Comparison of ENCODE assay signal across 1 cellular context in the genomic region with DNA sequence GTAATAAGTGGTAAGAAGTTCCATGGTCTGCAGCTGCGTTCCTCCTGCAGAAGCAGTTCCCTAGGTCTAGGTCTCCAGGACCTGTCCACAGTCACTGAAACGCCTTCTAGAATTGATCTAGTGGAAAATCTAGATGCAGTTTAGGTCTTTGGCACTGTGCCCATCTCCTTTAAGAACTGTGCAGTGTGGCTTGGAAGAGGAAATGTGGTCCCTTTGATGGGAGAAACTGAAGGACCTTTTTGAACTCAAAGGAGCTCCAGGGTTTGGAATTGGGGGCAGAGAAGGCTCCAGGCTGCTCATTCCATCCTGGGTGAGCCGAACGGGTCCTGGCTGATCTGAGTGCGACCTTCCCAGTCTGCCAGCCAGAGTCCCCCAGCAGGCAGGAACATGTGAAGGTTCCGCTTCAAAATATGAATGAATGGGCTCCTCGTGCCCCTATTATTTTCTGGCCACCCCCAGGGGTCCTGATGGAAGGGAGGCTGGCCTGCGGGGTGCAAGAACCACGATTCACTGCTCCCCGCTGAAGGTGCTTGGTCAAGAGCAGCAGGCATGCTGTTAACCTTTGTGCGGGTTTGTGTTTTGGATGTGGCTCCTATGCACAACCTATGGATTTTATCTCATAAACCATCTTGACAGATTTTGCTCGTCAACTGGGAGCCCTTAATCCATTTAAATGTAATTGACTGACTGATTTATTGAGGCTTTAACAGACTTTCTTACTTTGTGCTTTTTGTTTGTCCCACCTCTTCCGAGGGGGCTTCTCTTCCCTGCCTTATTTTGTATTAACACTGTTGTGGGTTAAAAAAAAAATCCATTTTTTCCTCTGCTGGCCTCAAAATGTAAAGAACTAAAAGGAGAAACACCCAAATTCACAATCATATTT.
TF ChIP-seq lines count a peak whose summit lies in the region.

No MANE protein-coding gene starts in this region.

TF ChIP-seq in K562, 482 proteins besides CTCF, POLR2A, EP300 and RAD21 (continued from another document):
- TF ChIP-seq, protein P1, sequence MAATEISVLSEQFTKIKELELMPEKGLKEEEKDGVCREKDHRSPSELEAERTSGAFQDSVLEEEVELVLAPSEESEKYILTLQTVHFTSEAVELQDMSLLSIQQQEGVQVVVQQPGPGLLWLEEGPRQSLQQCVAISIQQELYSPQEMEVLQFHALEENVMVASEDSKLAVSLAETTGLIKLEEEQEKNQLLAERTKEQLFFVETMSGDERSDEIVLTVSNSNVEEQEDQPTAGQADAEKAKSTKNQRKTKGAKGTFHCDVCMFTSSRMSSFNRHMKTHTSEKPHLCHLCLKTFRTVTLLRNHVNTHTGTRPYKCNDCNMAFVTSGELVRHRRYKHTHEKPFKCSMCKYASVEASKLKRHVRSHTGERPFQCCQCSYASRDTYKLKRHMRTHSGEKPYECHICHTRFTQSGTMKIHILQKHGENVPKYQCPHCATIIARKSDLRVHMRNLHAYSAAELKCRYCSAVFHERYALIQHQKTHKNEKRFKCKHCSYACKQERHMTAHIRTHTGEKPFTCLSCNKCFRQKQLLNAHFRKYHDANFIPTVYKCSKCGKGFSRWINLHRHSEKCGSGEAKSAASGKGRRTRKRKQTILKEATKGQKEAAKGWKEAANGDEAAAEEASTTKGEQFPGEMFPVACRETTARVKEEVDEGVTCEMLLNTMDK (IDR thresholded peaks at IDR 0.05; ENCODE audit: borderline replicate concordance, insufficient read depth, low read depth, low read length, poor library complexity, severe bottlenecking), result no peak
- TF ChIP-seq HNRNPLL (IDR thresholded peaks at IDR 0.05; ENCODE audit: low read depth, low read length, poor library complexity, severe bottlenecking) (peak; percentile 5), ZNF224 (CRISPR knock-in tag; IDR thresholded peaks at IDR 0.05) (no peak), NFIC (IDR thresholded peaks at IDR 0.05) (peak; percentile 93), NCOR1 (IDR thresholded peaks at IDR 0.05) (no peak), SP1 (CRISPR knock-in tag; IDR thresholded peaks at IDR 0.05) (peak; percentile 36; the same call in 1 of the 2 replicates), HDAC3 (IDR thresholded peaks at IDR 0.05; ENCODE audit: borderline replicate concordance, partially characterized antibody) (no peak), CREB1 (IDR thresholded peaks at IDR 0.05) (no peak), CREB1 (CRISPR knock-in tag; IDR thresholded peaks at IDR 0.05) (no peak), CHD2 (IDR thresholded peaks at IDR 0.05; ENCODE audit: low read depth, low read length) (no peak), MEIS2 (IDR thresholded peaks at IDR 0.05; ENCODE audit: partially characterized antibody) (peak; percentile 77), SMC3 (conservative IDR thresholded peaks at IDR 0.05; ENCODE audit: insufficient read depth, low read depth, low read length) (no peak), ZNF766 (CRISPR knock-in tag; conservative IDR thresholded peaks at IDR 0.05) (no peak), BHLHE40 (IDR thresholded peaks at IDR 0.05; ENCODE audit: low read length) (no peak), FOXJ3 (CRISPR knock-in tag; IDR thresholded peaks at IDR 0.05) (no peak), TARDBP (IDR thresholded peaks at IDR 0.05) (no peak), YBX1 (IDR thresholded peaks at IDR 0.05) (no peak), ZC3H11A (IDR thresholded peaks at IDR 0.05; ENCODE audit: low read depth, low read length) (no peak), POU5F1 (IDR thresholded peaks at IDR 0.05; ENCODE audit: borderline replicate concordance, low read depth, low read length, partially characterized antibody) (no peak), C11orf30 (IDR thresholded peaks at IDR 0.05; ENCODE audit: low read depth) (no peak), BRF1 (IDR thresholded peaks at IDR 0.05; ENCODE audit: borderline replicate concordance, extremely low read depth, insufficient read length) (no peak), ZNF282 (CRISPR knock-in tag; IDR thresholded peaks at IDR 0.05) (no peak), ZNF263 (CRISPR knock-in tag; IDR thresholded peaks at IDR 0.05; ENCODE audit: borderline replicate concordance) (no peak), MTA1 (IDR thresholded peaks at IDR 0.05; ENCODE audit: borderline replicate concordance) (no peak), POLR2AphosphoS2 (IDR thresholded peaks at IDR 0.05; ENCODE audit: low read length) (no peak), SRSF9 (IDR thresholded peaks at IDR 0.05; ENCODE audit: borderline replicate concordance, low read depth, low read length) (no peak), PTRF (tag; IDR thresholded peaks at IDR 0.05) (no peak), EP400 (IDR thresholded peaks at IDR 0.05) (no peak), PHB2 (IDR thresholded peaks at IDR 0.05; ENCODE audit: low read depth) (no peak), RBM14 (IDR thresholded peaks at IDR 0.05; ENCODE audit: borderline replicate concordance, insufficient read depth, low read depth, low read length) (no peak), ZNF707 (CRISPR knock-in tag; conservative IDR thresholded peaks at IDR 0.05) (no peak), GATAD2B (IDR thresholded peaks at IDR 0.05; ENCODE audit: borderline replicate concordance) (no peak), POLR2G (IDR thresholded peaks at IDR 0.05; ENCODE audit: low read depth, low read length) (peak; percentile 8; the same call in 1 of the 2 replicates), SMAD3 (CRISPR knock-in tag; conservative IDR thresholded peaks at IDR 0.05) (no peak), ETV5 (CRISPR knock-in tag; IDR thresholded peaks at IDR 0.05; ENCODE audit: low read depth) (no peak)
- TF ChIP-seq, protein P2, sequence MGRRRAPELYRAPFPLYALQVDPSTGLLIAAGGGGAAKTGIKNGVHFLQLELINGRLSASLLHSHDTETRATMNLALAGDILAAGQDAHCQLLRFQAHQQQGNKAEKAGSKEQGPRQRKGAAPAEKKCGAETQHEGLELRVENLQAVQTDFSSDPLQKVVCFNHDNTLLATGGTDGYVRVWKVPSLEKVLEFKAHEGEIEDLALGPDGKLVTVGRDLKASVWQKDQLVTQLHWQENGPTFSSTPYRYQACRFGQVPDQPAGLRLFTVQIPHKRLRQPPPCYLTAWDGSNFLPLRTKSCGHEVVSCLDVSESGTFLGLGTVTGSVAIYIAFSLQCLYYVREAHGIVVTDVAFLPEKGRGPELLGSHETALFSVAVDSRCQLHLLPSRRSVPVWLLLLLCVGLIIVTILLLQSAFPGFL (CRISPR knock-in tag; IDR thresholded peaks at IDR 0.05), result no peak
- TF ChIP-seq, protein P3, sequence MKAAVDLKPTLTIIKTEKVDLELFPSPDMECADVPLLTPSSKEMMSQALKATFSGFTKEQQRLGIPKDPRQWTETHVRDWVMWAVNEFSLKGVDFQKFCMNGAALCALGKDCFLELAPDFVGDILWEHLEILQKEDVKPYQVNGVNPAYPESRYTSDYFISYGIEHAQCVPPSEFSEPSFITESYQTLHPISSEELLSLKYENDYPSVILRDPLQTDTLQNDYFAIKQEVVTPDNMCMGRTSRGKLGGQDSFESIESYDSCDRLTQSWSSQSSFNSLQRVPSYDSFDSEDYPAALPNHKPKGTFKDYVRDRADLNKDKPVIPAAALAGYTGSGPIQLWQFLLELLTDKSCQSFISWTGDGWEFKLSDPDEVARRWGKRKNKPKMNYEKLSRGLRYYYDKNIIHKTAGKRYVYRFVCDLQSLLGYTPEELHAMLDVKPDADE (conservative IDR thresholded peaks at IDR 0.05; ENCODE audit: control insufficient read depth, low read depth, low read length), result no peak
- TF ChIP-seq, protein P4, sequence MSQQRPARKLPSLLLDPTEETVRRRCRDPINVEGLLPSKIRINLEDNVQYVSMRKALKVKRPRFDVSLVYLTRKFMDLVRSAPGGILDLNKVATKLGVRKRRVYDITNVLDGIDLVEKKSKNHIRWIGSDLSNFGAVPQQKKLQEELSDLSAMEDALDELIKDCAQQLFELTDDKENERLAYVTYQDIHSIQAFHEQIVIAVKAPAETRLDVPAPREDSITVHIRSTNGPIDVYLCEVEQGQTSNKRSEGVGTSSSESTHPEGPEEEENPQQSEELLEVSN (IDR thresholded peaks at IDR 0.05; ENCODE audit: borderline replicate concordance in 1 of 2, extremely low read depth in 1 of 2, insufficient read depth in 1 of 2, insufficient read length in 1 of 2, low read depth in 1 of 2, low read length in 1 of 2, poor library complexity in 1 of 2, severe bottlenecking in 1 of 2), result no peak
- TF ChIP-seq, protein P5, sequence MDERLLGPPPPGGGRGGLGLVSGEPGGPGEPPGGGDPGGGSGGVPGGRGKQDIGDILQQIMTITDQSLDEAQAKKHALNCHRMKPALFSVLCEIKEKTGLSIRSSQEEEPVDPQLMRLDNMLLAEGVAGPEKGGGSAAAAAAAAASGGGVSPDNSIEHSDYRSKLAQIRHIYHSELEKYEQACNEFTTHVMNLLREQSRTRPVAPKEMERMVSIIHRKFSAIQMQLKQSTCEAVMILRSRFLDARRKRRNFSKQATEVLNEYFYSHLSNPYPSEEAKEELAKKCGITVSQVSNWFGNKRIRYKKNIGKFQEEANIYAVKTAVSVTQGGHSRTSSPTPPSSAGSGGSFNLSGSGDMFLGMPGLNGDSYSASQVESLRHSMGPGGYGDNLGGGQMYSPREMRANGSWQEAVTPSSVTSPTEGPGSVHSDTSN (CRISPR knock-in tag; IDR thresholded peaks at IDR 0.05; ENCODE audit: low read depth), result no peak
- TF ChIP-seq, protein P5 (tag; conservative IDR thresholded peaks at IDR 0.05; ENCODE audit: low read depth), result peak; percentile 56; the same call in 1 of the 2 replicates
- TF ChIP-seq, protein P6, sequence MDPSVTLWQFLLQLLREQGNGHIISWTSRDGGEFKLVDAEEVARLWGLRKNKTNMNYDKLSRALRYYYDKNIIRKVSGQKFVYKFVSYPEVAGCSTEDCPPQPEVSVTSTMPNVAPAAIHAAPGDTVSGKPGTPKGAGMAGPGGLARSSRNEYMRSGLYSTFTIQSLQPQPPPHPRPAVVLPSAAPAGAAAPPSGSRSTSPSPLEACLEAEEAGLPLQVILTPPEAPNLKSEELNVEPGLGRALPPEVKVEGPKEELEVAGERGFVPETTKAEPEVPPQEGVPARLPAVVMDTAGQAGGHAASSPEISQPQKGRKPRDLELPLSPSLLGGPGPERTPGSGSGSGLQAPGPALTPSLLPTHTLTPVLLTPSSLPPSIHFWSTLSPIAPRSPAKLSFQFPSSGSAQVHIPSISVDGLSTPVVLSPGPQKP (CRISPR knock-in tag; IDR thresholded peaks at IDR 0.05), result no peak
- TF ChIP-seq, protein P7, sequence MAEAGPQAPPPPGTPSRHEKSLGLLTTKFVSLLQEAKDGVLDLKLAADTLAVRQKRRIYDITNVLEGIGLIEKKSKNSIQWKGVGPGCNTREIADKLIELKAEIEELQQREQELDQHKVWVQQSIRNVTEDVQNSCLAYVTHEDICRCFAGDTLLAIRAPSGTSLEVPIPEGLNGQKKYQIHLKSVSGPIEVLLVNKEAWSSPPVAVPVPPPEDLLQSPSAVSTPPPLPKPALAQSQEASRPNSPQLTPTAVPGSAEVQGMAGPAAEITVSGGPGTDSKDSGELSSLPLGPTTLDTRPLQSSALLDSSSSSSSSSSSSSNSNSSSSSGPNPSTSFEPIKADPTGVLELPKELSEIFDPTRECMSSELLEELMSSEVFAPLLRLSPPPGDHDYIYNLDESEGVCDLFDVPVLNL (CRISPR knock-in tag; IDR thresholded peaks at IDR 0.05; ENCODE audit: low read depth), result no peak
- TF ChIP-seq, protein P8, sequence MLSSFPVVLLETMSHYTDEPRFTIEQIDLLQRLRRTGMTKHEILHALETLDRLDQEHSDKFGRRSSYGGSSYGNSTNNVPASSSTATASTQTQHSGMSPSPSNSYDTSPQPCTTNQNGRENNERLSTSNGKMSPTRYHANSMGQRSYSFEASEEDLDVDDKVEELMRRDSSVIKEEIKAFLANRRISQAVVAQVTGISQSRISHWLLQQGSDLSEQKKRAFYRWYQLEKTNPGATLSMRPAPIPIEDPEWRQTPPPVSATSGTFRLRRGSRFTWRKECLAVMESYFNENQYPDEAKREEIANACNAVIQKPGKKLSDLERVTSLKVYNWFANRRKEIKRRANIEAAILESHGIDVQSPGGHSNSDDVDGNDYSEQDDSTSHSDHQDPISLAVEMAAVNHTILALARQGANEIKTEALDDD (IDR thresholded peaks at IDR 0.05), result no peak
- TF ChIP-seq, protein P9, sequence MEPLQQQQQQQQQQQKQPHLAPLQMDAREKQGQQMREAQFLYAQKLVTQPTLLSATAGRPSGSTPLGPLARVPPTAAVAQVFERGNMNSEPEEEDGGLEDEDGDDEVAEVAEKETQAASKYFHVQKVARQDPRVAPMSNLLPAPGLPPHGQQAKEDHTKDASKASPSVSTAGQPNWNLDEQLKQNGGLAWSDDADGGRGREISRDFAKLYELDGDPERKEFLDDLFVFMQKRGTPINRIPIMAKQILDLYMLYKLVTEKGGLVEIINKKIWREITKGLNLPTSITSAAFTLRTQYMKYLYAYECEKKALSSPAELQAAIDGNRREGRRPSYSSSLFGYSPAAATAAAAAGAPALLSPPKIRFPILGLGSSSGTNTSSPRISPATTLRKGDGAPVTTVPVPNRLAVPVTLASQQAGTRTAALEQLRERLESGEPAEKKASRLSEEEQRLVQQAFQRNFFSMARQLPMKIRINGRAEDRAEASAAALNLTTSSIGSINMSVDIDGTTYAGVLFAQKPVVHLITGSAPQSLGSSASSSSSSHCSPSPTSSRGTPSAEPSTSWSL (CRISPR knock-in tag; IDR thresholded peaks at IDR 0.05; ENCODE audit: borderline replicate concordance), result no peak
- TF ChIP-seq, protein P10, sequence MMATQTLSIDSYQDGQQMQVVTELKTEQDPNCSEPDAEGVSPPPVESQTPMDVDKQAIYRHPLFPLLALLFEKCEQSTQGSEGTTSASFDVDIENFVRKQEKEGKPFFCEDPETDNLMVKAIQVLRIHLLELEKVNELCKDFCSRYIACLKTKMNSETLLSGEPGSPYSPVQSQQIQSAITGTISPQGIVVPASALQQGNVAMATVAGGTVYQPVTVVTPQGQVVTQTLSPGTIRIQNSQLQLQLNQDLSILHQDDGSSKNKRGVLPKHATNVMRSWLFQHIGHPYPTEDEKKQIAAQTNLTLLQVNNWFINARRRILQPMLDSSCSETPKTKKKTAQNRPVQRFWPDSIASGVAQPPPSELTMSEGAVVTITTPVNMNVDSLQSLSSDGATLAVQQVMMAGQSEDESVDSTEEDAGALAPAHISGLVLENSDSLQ (IDR thresholded peaks at IDR 0.05), result no peak
- TF ChIP-seq, protein P11, sequence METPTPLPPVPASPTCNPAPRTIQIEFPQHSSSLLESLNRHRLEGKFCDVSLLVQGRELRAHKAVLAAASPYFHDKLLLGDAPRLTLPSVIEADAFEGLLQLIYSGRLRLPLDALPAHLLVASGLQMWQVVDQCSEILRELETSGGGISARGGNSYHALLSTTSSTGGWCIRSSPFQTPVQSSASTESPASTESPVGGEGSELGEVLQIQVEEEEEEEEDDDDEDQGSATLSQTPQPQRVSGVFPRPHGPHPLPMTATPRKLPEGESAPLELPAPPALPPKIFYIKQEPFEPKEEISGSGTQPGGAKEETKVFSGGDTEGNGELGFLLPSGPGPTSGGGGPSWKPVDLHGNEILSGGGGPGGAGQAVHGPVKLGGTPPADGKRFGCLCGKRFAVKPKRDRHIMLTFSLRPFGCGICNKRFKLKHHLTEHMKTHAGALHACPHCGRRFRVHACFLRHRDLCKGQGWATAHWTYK (CRISPR knock-in tag; IDR thresholded peaks at IDR 0.05), result no peak
